In genomic region chr1:245201827-245202226, GRCh38 we compare ENCODE assay signal across 17 cellular contexts. TPM values are rescaled to one million over a fixed set of nuclear protein-coding genes. Genes with fewer than 3 reads are reported as not detected.
DNase-seq lines count a peak whose midpoint lies in the region; ATAC-seq and TF ChIP-seq lines count a peak whose summit lies in the region.
"Had no signal": no experiment of that assay in that cellular context is flagged by ENCODE, and none has a peak within 500 bp of the region (broad histone marks: within the 10 kb centered on the region; RNA-seq: fewer than 3 reads in every experiment).

No MANE protein-coding gene starts in this region.

- 58% methylated on average over 5 of the region's 5 CpGs for WGBS in SK-N-SH (ENCODE audit: low lambda C conversion rate)
- WGBS in testis, 2 donors, result 77 to 87% methylated on average over 5 of the region's 5 CpGs

- TF ChIP-seq EP300 in SK-N-SH (IDR thresholded peaks at IDR 0.05; ENCODE audit: borderline replicate concordance in 1 of 2, low read depth in 1 of 2, low read length in 1 of 2), result peak in 1 of 2 experiments; percentile 83; a peak in 2 of 4 replicates

- no peak overlapping the region for H3K9ac ChIP-seq in SK-N-SH

- H3K79me2 ChIP-seq in SK-N-SH (ENCODE audit: insufficient read depth), result peaks cover 9% of the 10 kb centered on the region; the same call in 1 of the 2 replicates

- H3K27me3 ChIP-seq in HAP-1 (ENCODE audit: low read depth) (no peaks in the 10 kb centered on the region), SK-N-SH (ENCODE audit: insufficient read depth) (no peaks in the 10 kb centered on the region), testis (no peaks in the 10 kb centered on the region)

- TF ChIP-seq POLR2A in testis (IDR thresholded peaks at IDR 0.05), result no peak

- TF ChIP-seq CTCF in AG09319 (IDR thresholded peaks at IDR 0.05; ENCODE audit: low read depth, low read length), result no peak
- no peak for TF ChIP-seq CTCF in SK-N-SH (IDR thresholded peaks at IDR 0.05)
- TF ChIP-seq CTCF in testis (IDR thresholded peaks at IDR 0.05), result no peak

- CTCF ChIA-PET in SK-N-SH (lab: Yijun Ruan, JAX), result interaction anchor here (0.8 to 1.4 kb wide), 4 partner anchors 13 to 1079 kb away, joined by 3 to 6 read pairs (median 4); no protein-coding TSS in a partner anchor

- POLR2A ChIA-PET in SK-N-SH (lab: Yijun Ruan, JAX), result interaction anchor here (1.2 to 1.3 kb wide), 2 partner anchors 13 to 47 kb away, joined by 3 read pairs; partner anchors contain the start of gene KIF26B

- H3K36me3 ChIP-seq in HAP-1 (replicated peaks) (no peaks in the 10 kb centered on the region), SK-N-SH (replicated peaks in 1 of 2; ENCODE audit: control insufficient read depth in 1 of 2, insufficient read depth in 2 of 2, low read length in 1 of 2) (peaks cover 16 to 36% of the 10 kb centered on the region in 2 experiments), testis (ENCODE audit: low read depth, missing control alignments) (no peaks in the 10 kb centered on the region)

- H3K4me3 ChIP-seq in HAP-1 (no peak overlapping the region), SK-N-SH (ENCODE audit: low read depth in 2 of 2, low read length in 1 of 2) (no peak overlapping the region), testis (no peak overlapping the region)

- H3K9me3 ChIP-seq in HAP-1 (peaks cover 4% of the 10 kb centered on the region), SK-N-SH (peaks cover 6% of the 10 kb centered on the region; the same call in 1 of the 2 replicates), testis (no peaks in the 10 kb centered on the region)

- H3K4me2 ChIP-seq in SK-N-SH, result no peak overlapping the region

- H3F3A ChIP-seq in SK-N-SH (replicated peaks; ENCODE audit: insufficient read depth), result no peaks in the 10 kb centered on the region

- no peaks in the 10 kb centered on the region; the same call in 1 of the 2 replicates for H4K20me1 ChIP-seq in SK-N-SH (ENCODE audit: insufficient read depth)

- H3K27ac ChIP-seq in SK-N-SH (ENCODE audit: low read depth in 2 of 2, low read length in 1 of 2) (peak overlapping the region in 1 of 2 experiments; percentile 81; a peak in 2 of 4 replicates), testis (no peak overlapping the region)
- H3K27ac ChIP-seq: C4-2B, HL-60 had no signal

- no peaks in the 10 kb centered on the region for H3K9me2 ChIP-seq in SK-N-SH

- H3K4me1 ChIP-seq in HAP-1 (peaks cover 24% of the 10 kb centered on the region), SK-N-SH (ENCODE audit: control insufficient read depth in 1 of 2, insufficient read depth in 2 of 2, low read depth in 1 of 2, low read length in 1 of 2) (peaks cover 0 to 20% of the 10 kb centered on the region in 2 experiments; a peak in 2 of 4 replicates), testis (no peaks in the 10 kb centered on the region)
- H3K4me1 ChIP-seq: Caco-2 had no signal

- DNase-seq in AG09319 (ENCODE audit: extremely low read depth, low read depth) (peak; percentile 23), HAP-1 (ENCODE audit: low spot score in 2 of 2) (peak; percentile 30 to 33), SK-N-SH (peak; percentile 72), foreskin melanocyte (peak; percentile 62), testis (no peak), NCI-H526 (lab: John Stamatoyannopoulos, UW) (no peak)
- DNase-seq: Caco-2, DMS153, H7, NCI-H1436, NCI-H2029, NCI-H2171, SHP77 had no signal

- TF ChIP-seq RAD21 in SK-N-SH (IDR thresholded peaks at IDR 0.05; ENCODE audit: low read length), result peak; percentile 28; the same call in 1 of the 2 replicates

- ATAC-seq in HG03457 (IDR thresholded peaks at IDR 0.05; ENCODE audit: unreplicated experiment), result no peak
- no peak for ATAC-seq in HG03196 (IDR thresholded peaks at IDR 0.05; ENCODE audit: unreplicated experiment)

- in situ Hi-C loops in HAP-1 (cut with MboI; ENCODE audit: low sequenced_read_pairs), result no loop called here

- intact Hi-C loops in testis (cut with DNase I; ENCODE audit: low total_unique reads), result no loop called here

- H2AFZ ChIP-seq in SK-N-SH (ENCODE audit: low read depth), result no peak overlapping the region

TF ChIP-seq in SK-N-SH, 30 proteins besides CTCF, POLR2A, EP300 and RAD21:
- TF ChIP-seq SIN3A (IDR thresholded peaks at IDR 0.05; ENCODE audit: borderline replicate concordance, low read depth, low read length), result no peak
- TF ChIP-seq FOXM1 (IDR thresholded peaks at IDR 0.05; ENCODE audit: low read depth), result no peak
- TF ChIP-seq TAF1 (IDR thresholded peaks at IDR 0.05; ENCODE audit: borderline replicate concordance, low read depth, low read length), result no peak
- peak; percentile 35; the same call in 1 of the 2 replicates for TF ChIP-seq MXI1 (IDR thresholded peaks at IDR 0.05; ENCODE audit: low read depth, low read length)
- peak; percentile 17; the same call in 1 of the 2 replicates for TF ChIP-seq TCF12 (IDR thresholded peaks at IDR 0.05)
- peak; percentile 11 for TF ChIP-seq CHD2 (IDR thresholded peaks at IDR 0.05; ENCODE audit: low read length, partially characterized antibody)
- TF ChIP-seq SMC3 (IDR thresholded peaks at IDR 0.05; ENCODE audit: low read depth, low read length), result no peak
- TF ChIP-seq RCOR1 (IDR thresholded peaks at IDR 0.05; ENCODE audit: low read length), result peak; percentile 68; the same call in 1 of the 2 replicates

RNA-seq across cellular contexts. Expression of gene KIF26B, which starts 47.0 kb away (rescaled TPM):
- 2.6 TPM in 2 replicates for polyA plus RNA-seq in SK-N-SH (2012; rRNA removed)
- polyA plus RNA-seq in SK-N-SH (2012; cell fraction: cytosol; rRNA removed), result 3.2 and 3.6 TPM in 2 replicates
- 6.7 TPM in 2 replicates for polyA plus RNA-seq in SK-N-SH (2012; cell fraction: nucleus; rRNA removed)
- 1 to 10 TPM; 3.1 to 4.8 TPM for total RNA-seq in testis
- polyA plus RNA-seq in testis (ENCODE audit: insufficient read depth, low read depth, low replicate concordance), result 3.0 TPM

Comparison
In these comparisons a context has a peak if more than half of its experiments do, and no peak if none do; other contexts are left out.
1. DNase-seq: peak in AG09319 (single experiment), HAP-1 (2 of 2), SK-N-SH (single experiment) and foreskin melanocyte (single experiment); none in testis (single experiment) and NCI-H526 (0 of 2).